Comparison of ENCODE assay signal across 10 cellular contexts in the genomic region with DNA sequence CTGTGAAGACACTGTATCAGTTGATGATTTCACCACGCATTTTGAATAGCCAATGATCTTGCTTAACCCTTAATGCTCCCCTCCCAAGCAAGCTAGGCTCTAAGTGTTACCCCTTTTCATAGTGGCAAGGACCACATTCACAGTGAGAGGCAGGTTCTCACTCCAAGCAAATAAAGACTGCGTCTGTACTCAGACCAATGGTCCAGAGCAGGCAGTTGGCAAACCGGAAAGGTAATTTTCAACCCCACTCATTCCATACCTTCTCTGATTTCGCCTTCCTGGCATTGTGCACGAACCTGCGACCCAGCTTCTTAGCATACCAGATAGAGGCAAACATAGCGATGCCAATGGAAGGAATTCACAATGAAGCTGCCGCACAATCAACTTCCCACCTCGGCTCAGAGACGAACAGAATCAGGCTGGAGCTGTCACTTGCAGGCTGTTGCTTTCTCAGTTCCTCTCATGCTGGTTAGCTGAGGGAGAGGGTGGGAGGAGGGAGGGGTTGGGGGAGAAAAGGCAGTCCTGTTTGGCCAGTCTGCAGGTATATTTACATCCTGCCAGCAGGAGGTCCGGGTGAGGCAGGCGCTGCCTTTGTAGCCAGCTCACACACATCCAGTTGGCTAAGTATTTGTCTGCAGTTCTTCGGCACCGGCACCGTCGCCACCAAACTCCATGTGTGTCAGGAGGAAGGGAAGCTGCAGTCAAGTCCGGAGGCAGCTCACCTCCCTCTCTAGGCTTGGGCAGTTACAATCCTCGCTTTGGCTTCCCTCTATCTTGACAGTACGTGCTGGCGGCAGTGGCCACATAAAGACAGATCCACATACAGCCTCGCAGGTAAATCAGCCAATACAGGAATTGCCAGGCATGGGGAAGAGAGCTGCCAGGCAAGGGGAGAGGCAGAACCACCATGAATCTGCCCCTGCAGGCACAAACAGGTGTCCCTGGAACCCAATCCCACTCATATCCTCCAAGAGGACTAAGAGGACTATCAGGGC.
DNase-seq lines count a peak whose midpoint lies in the region; ATAC-seq, FAIRE-seq and TF ChIP-seq lines count a peak whose summit lies in the region.
"Had no signal": no experiment of that assay in that cellular context is flagged by ENCODE, and none has a peak within 500 bp of the region (broad histone marks: within the 10 kb centered on the region; RNA-seq: fewer than 3 reads in every experiment).

No MANE protein-coding gene starts in this region.

- H3K27me3 ChIP-seq in RWPE2 (ENCODE audit: insufficient read depth, poor library complexity, severe bottlenecking) (peaks cover 23% of the 10 kb centered on the region), gastrocnemius medialis (no peaks in the 10 kb centered on the region)

- TF ChIP-seq RAD21 in A549 (conservative IDR thresholded peaks at IDR 0.05 in 1 of 2, IDR thresholded peaks at IDR 0.05 in 1 of 2): no peak

- CTCF ChIA-PET in A549 (lab: Yijun Ruan, JAX): no interaction called here

- peak; percentile 44 to 47 for ATAC-seq in A549
- peak; percentile 95 for ATAC-seq in GM19351 (IDR thresholded peaks at IDR 0.05; ENCODE audit: unreplicated experiment)
- ATAC-seq in HG03280 (IDR thresholded peaks at IDR 0.05; ENCODE audit: unreplicated experiment): peak; percentile 90
- ATAC-seq in RWPE2 (ENCODE audit: low read depth): peak; percentile 61
- no peak for ATAC-seq in left lobe of liver
- no peak for ATAC-seq in gastrocnemius medialis

- H3K9me3 ChIP-seq in A549 (no peaks in the 10 kb centered on the region), RWPE2 (ENCODE audit: severe bottlenecking) (no peaks in the 10 kb centered on the region), gastrocnemius medialis (no peaks in the 10 kb centered on the region)

- peak in 1 of 2 experiments; percentile 3 for DNase-seq in A549 (ENCODE audit: low read depth in 1 of 2, low spot score in 1 of 2)
- DNase-seq in RWPE2 (ENCODE audit: low spot score): no peak
- DNase-seq in inferior parietal cortex (ENCODE audit: extremely low spot score): peak; percentile 36
- no peak for DNase-seq in OCI-M1 (lab: John Stamatoyannopoulos, UW)
- DNase-seq in left lobe of liver (ENCODE audit: low spot score): no peak
- DNase-seq in gastrocnemius medialis: no peak
- DNase-seq: CD4-positive, CD25-positive, alpha-beta regulatory T cell had no signal

- no peak for TF ChIP-seq CTCF in A549 (IDR thresholded peaks at IDR 0.05)
- no peak for TF ChIP-seq CTCF in RWPE2 (IDR thresholded peaks at IDR 0.05; ENCODE audit: poor library complexity, severe bottlenecking)
- TF ChIP-seq CTCF in gastrocnemius medialis (IDR thresholded peaks at IDR 0.05 in 4 of 5, conservative IDR thresholded peaks at IDR 0.05 in 1 of 5): no peak

- H3K4me2 ChIP-seq in A549: 0 out of 3 replicates have a peak overlapping the region, but pooled peaks have one; percentile 5

- in situ Hi-C loops in gastrocnemius medialis (cut with MboI; ENCODE audit: low sequenced_read_pairs in 4 of 4): no loop called here

- TF ChIP-seq POLR2A in A549 (IDR thresholded peaks at IDR 0.05; ENCODE audit: low read length) (no peak), gastrocnemius medialis (IDR thresholded peaks at IDR 0.05) (no peak)

- no peaks in the 10 kb centered on the region for H3K36me3 ChIP-seq in RWPE2 (ENCODE audit: low read depth)
- no peaks in the 10 kb centered on the region for H3K36me3 ChIP-seq in gastrocnemius medialis

- 4% methylated on average over 18 of the region's 21 CpGs for WGBS in A549 (ENCODE audit: missing lambda C conversion rate)

- POLR2A ChIA-PET in A549 (lab: Yijun Ruan, JAX): no interaction called here

- H3K4me1 ChIP-seq in A549 (no peaks in the 10 kb centered on the region), RWPE2 (ENCODE audit: insufficient read depth, poor library complexity, severe bottlenecking) (no peaks in the 10 kb centered on the region), gastrocnemius medialis (no peaks in the 10 kb centered on the region)

- intact Hi-C loops in gastrocnemius medialis (cut with DNase I; ENCODE audit: low total_unique reads): no loop called here

- FAIRE-seq in A549 (lab: Jason Lieb, UNC): no peak

- H3K27ac ChIP-seq in A549 (no peak overlapping the region), RWPE2 (ENCODE audit: poor library complexity, severe bottlenecking) (no peak overlapping the region), gastrocnemius medialis (no peak overlapping the region)
- H3K27ac ChIP-seq: skin epidermis had no signal

- H3K4me3 ChIP-seq in A549 (no peak overlapping the region), RWPE2 (ENCODE audit: severe bottlenecking) (no peak overlapping the region), gastrocnemius medialis (no peak overlapping the region)

- TF ChIP-seq EP300 in A549 (IDR thresholded peaks at IDR 0.05): no peak

TF ChIP-seq in A549, 52 proteins besides CTCF, POLR2A, EP300 and RAD21:
- no peak for TF ChIP-seq RARB (CRISPR knock-in tag; IDR thresholded peaks at IDR 0.05)
- TF ChIP-seq HOXA7 (CRISPR knock-in tag; IDR thresholded peaks at IDR 0.05): no peak
- TF ChIP-seq ZC3H11A (IDR thresholded peaks at IDR 0.05): no peak
- TF ChIP-seq HES2 (IDR thresholded peaks at IDR 0.05): no peak
- TF ChIP-seq, protein P1, sequence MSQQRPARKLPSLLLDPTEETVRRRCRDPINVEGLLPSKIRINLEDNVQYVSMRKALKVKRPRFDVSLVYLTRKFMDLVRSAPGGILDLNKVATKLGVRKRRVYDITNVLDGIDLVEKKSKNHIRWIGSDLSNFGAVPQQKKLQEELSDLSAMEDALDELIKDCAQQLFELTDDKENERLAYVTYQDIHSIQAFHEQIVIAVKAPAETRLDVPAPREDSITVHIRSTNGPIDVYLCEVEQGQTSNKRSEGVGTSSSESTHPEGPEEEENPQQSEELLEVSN (IDR thresholded peaks at IDR 0.05; ENCODE audit: borderline replicate concordance, low read depth): no peak
- no peak for TF ChIP-seq CHD4 (IDR thresholded peaks at IDR 0.05; ENCODE audit: borderline replicate concordance)
- TF ChIP-seq KDM1A (IDR thresholded peaks at IDR 0.05; ENCODE audit: low read depth): no peak
- no peak for TF ChIP-seq TP53 (CRISPR knock-in tag; IDR thresholded peaks at IDR 0.05)
- TF ChIP-seq MAZ (IDR thresholded peaks at IDR 0.05; ENCODE audit: borderline replicate concordance, low read depth, low read length): no peak
- no peak for TF ChIP-seq CBX2 (IDR thresholded peaks at IDR 0.05; ENCODE audit: borderline replicate concordance, low read depth)
- no peak for TF ChIP-seq ZFP36 (IDR thresholded peaks at IDR 0.05; ENCODE audit: borderline replicate concordance, partially characterized antibody)
- TF ChIP-seq HDAC2 (IDR thresholded peaks at IDR 0.05): no peak
- TF ChIP-seq USF2 (IDR thresholded peaks at IDR 0.05): no peak
- TF ChIP-seq FOSB (CRISPR knock-in tag; IDR thresholded peaks at IDR 0.05): no peak
- TF ChIP-seq RNF2 (IDR thresholded peaks at IDR 0.05; ENCODE audit: borderline replicate concordance, low read depth): no peak
- no peak for TF ChIP-seq TFCP2L1 (CRISPR knock-in tag; IDR thresholded peaks at IDR 0.05)
- TF ChIP-seq JUNB (IDR thresholded peaks at IDR 0.05): no peak
- TF ChIP-seq FOXS1 (CRISPR knock-in tag; IDR thresholded peaks at IDR 0.05): no peak

Comparison
In these comparisons a context has a peak if more than half of its experiments do, and no peak if none do; other contexts are left out.
1. ATAC-seq: peak in A549 (2 of 2), GM19351 (single experiment), HG03280 (single experiment) and RWPE2 (single experiment); none in left lobe of liver (single experiment) and gastrocnemius medialis (0 of 2).